In genomic region chr21:15401331-15401730, GRCh38 we compare ENCODE assay signal across 28 cellular contexts.
"Had no signal": no experiment of that assay in that cellular context is flagged by ENCODE, and none has a peak within 500 bp of the region (broad histone marks: within the 10 kb centered on the region; RNA-seq: fewer than 3 reads in every experiment).

No MANE protein-coding gene starts in this region.

- H3K27me3 Mint-ChIP-seq: naive B cell; progenitor cell of endocrine pancreas; stimulated activated naive CD8-positive, alpha-beta T cell treated with anti-CD3 and anti-CD28 coated beads, Interleukin-15, Interleukin-2, amounts not matched to agents 100 ng/mL and 50 ng/mL, for 24 hours; type B pancreatic cell had no signal

- DNase-seq: hypothalamus; immature natural killer cell; kidney; left colon; left ventricle myocardium inferior; mesendoderm; naive B cell; natural killer cell; nephron progenitor cell; ovary; stimulated activated CD4-positive, alpha-beta T cell treated with anti-CD3 and anti-CD28 coated beads, Interleukin-12 subunit alpha, Interleukin-12 subunit beta, amount 100 ng/mL, for 4 hours; stimulated activated CD4-positive, alpha-beta T cell treated with anti-CD3 and anti-CD28 coated beads, Interleukin-15, amount 100 ng/mL, for 24 hours; stimulated activated CD4-positive, alpha-beta T cell treated with anti-CD3 and anti-CD28 coated beads, Interleukin-2, amount 100 ng/mL, for 24 hours; stimulated activated CD4-positive, alpha-beta T cell treated with anti-CD3 and anti-CD28 coated beads, Interleukin-4, amount 100 ng/mL, for 24 hours; stimulated activated naive CD4-positive, alpha-beta T cell had no signal

- H3K27ac Mint-ChIP-seq: immature natural killer cell; mesothelial cell of epicardium; naive B cell; natural killer cell; nephron progenitor cell; progenitor cell of endocrine pancreas; stimulated activated effector memory CD8-positive, alpha-beta T cell treated with anti-CD3 and anti-CD28 coated beads, Interleukin-12 subunit alpha, Interleukin-12 subunit beta, amount 100 ng/mL, for 72 hours; stimulated activated naive CD8-positive, alpha-beta T cell treated with anti-CD3 and anti-CD28 coated beads, Interleukin-15, Interleukin-2, amounts not matched to agents 100 ng/mL and 50 ng/mL, for 24 hours; type B pancreatic cell had no signal

- H3K9me3 Mint-ChIP-seq: stimulated activated effector memory CD8-positive, alpha-beta T cell treated with anti-CD3 and anti-CD28 coated beads, Interleukin-12 subunit alpha, Interleukin-12 subunit beta, amount 100 ng/mL, for 72 hours had no signal

- H3K4me1 Mint-ChIP-seq: immature natural killer cell; naive B cell; natural killer cell; stimulated activated effector memory CD8-positive, alpha-beta T cell treated with anti-CD3 and anti-CD28 coated beads, Interleukin-12 subunit alpha, Interleukin-12 subunit beta, amount 100 ng/mL, for 72 hours had no signal

- H3K4me1 ChIP-seq: left ventricle myocardium inferior, right atrium auricular region, suprapubic skin, tibial nerve, uterus had no signal

- H3K4me3 ChIP-seq: left ventricle myocardium inferior, lung, ovary, right atrium auricular region, skin epidermis, suprapubic skin, tibial nerve, uterus had no signal

- H3K4me3 Mint-ChIP-seq: immature natural killer cell; mesothelial cell of epicardium; naive B cell; natural killer cell; nephron progenitor cell; stimulated activated effector memory CD8-positive, alpha-beta T cell treated with anti-CD3 and anti-CD28 coated beads, Interleukin-12 subunit alpha, Interleukin-12 subunit beta, amount 100 ng/mL, for 72 hours; stimulated activated naive CD8-positive, alpha-beta T cell treated with anti-CD3 and anti-CD28 coated beads, Interleukin-15, Interleukin-2, amounts not matched to agents 100 ng/mL and 50 ng/mL, for 24 hours; type B pancreatic cell had no signal

- H3K36me3 ChIP-seq: left ventricle myocardium inferior, ovary, right atrium auricular region, suprapubic skin, tibial nerve, uterus had no signal

- FAIRE-seq: islet of Langerhans, kidney had no signal

- H3K36me3 Mint-ChIP-seq: immature natural killer cell; mesothelial cell of epicardium; naive B cell; stimulated activated effector memory CD8-positive, alpha-beta T cell treated with anti-CD3 and anti-CD28 coated beads, Interleukin-12 subunit alpha, Interleukin-12 subunit beta, amount 100 ng/mL, for 72 hours; type B pancreatic cell had no signal

- ATAC-seq: left colon; natural killer cell; sciatic nerve; stimulated activated effector memory CD8-positive, alpha-beta T cell treated with anti-CD3 and anti-CD28 coated beads, Interleukin-12 subunit alpha, Interleukin-12 subunit beta, amount 100 ng/mL, for 72 hours had no signal

- H3K9me3 ChIP-seq: ovary, right atrium auricular region, suprapubic skin, tibial nerve, uterus had no signal

- H3K27ac ChIP-seq: left ventricle myocardium inferior, ovary, right atrium auricular region, skin epidermis, suprapubic skin, tibial nerve, uterus had no signal

- H3K27me3 ChIP-seq: ovary, right atrium auricular region, suprapubic skin, tibial nerve, uterus had no signal
